25 cellular contexts compared by ENCODE assay signal in genomic region chr17:82692268-82692667, GRCh38. TPM values are rescaled to one million over a fixed set of nuclear protein-coding genes. Genes with fewer than 3 reads are reported as not detected.
DNase-seq lines count a peak whose midpoint lies in the region; ATAC-seq, FAIRE-seq and TF ChIP-seq lines count a peak whose summit lies in the region.
"Had no signal": no experiment of that assay in that cellular context is flagged by ENCODE, and none has a peak within 500 bp of the region (broad histone marks: within the 10 kb centered on the region; RNA-seq: fewer than 3 reads in every experiment).

No MANE protein-coding gene starts in this region.

- CTCF ChIA-PET in WTC11 (lab: Charles Lee) = no interaction called here
- CTCF ChIA-PET in activated CD4-positive, alpha-beta T cell treated with anti-CD3 and anti-CD28 coated beads for 36 hours (lab: Charles Lee) = interaction anchor here (0.5 to 0.8 kb wide), 2 partner anchors 16 to 183 kb away, joined by 3 to 4 read pairs; no protein-coding TSS in a partner anchor

- FAIRE-seq in kidney (lab: Jason Lieb, UNC) = no peak
- FAIRE-seq: GM18507, HTR-8/SVneo had no signal

- ATAC-seq in WTC11 = no peak
- no peak for ATAC-seq in activated CD4-positive, alpha-beta T cell treated with anti-CD3 and anti-CD28 coated beads for 36 hours
- no peak for ATAC-seq in gastrocnemius medialis

- POLR2A ChIA-PET in WTC11 (lab: Charles Lee) = no interaction called here
- POLR2A ChIA-PET in activated CD4-positive, alpha-beta T cell treated with anti-CD3 and anti-CD28 coated beads for 36 hours (lab: Charles Lee) = no interaction called here

- TF ChIP-seq POLR2A in gastrocnemius medialis (IDR thresholded peaks at IDR 0.05) (no peak), thyroid gland (IDR thresholded peaks at IDR 0.05) (no peak)

- H3K27me3 Mint-ChIP-seq in WTC11 (ENCODE audit: low read depth) = peaks cover 32% of the 10 kb centered on the region
- peaks cover 2% of the 10 kb centered on the region for H3K27me3 Mint-ChIP-seq in activated CD4-positive, alpha-beta T cell treated with anti-CD3 and anti-CD28 coated beads for 36 hours

- H3K4me3 ChIP-seq in kidney (ENCODE audit: low read length in 2 of 2) = no peak overlapping the region
- H3K4me3 ChIP-seq in gastrocnemius medialis = no peak overlapping the region
- no peak overlapping the region for H3K4me3 ChIP-seq in thyroid gland (replicated peaks in 1 of 3)
- H3K4me3 ChIP-seq: MG63, PC-9, SJSA1 had no signal

- H3K36me3 ChIP-seq in kidney (ENCODE audit: control insufficient read depth in 1 of 2, insufficient read depth in 2 of 2, low read length in 2 of 2) (no peaks in the 10 kb centered on the region), gastrocnemius medialis (no peaks in the 10 kb centered on the region), thyroid gland (no peaks in the 10 kb centered on the region)
- H3K36me3 ChIP-seq: MG63 had no signal

- H3K27me3 ChIP-seq in gastrocnemius medialis (no peaks in the 10 kb centered on the region), thyroid gland (no peaks in the 10 kb centered on the region)
- H3K27me3 ChIP-seq: MG63 had no signal

- in situ Hi-C loops in gastrocnemius medialis (cut with MboI; ENCODE audit: low sequenced_read_pairs in 4 of 4) = no loop called here

- H3K4me1 ChIP-seq in kidney (ENCODE audit: control insufficient read depth in 1 of 2, insufficient read depth in 1 of 2, low read depth in 1 of 2, low read length in 2 of 2) = peaks cover 0 to 11% of the 10 kb centered on the region in 2 donors
- peaks cover 9 to 10% of the 10 kb centered on the region in 2 donors for H3K4me1 ChIP-seq in gastrocnemius medialis
- peaks cover 2 to 5% of the 10 kb centered on the region in 2 donors for H3K4me1 ChIP-seq in thyroid gland

- peaks cover 8% of the 10 kb centered on the region for H3K9me3 Mint-ChIP-seq in WTC11
- peaks cover 6% of the 10 kb centered on the region for H3K9me3 Mint-ChIP-seq in activated CD4-positive, alpha-beta T cell treated with anti-CD3 and anti-CD28 coated beads for 36 hours (ENCODE audit: low read depth)

- peaks cover 4% of the 10 kb centered on the region for H3K36me3 Mint-ChIP-seq in WTC11
- peaks cover 12% of the 10 kb centered on the region for H3K36me3 Mint-ChIP-seq in activated CD4-positive, alpha-beta T cell treated with anti-CD3 and anti-CD28 coated beads for 36 hours (ENCODE audit: low read depth)

- H3K9ac ChIP-seq in kidney (ENCODE audit: low read length in 2 of 2) = no peak overlapping the region

- H3K9me3 ChIP-seq in kidney (ENCODE audit: control insufficient read depth in 1 of 2, low read length in 2 of 2) = peaks cover 0 to 5% of the 10 kb centered on the region in 2 donors
- no peaks in the 10 kb centered on the region for H3K9me3 ChIP-seq in gastrocnemius medialis
- H3K9me3 ChIP-seq in thyroid gland = no peaks in the 10 kb centered on the region

- TF ChIP-seq CTCF in WTC11 (IDR thresholded peaks at IDR 0.05) = no peak
- TF ChIP-seq CTCF in kidney (IDR thresholded peaks at IDR 0.05; ENCODE audit: borderline replicate concordance, extremely low read depth, insufficient read depth) = no peak
- TF ChIP-seq CTCF in gastrocnemius medialis (IDR thresholded peaks at IDR 0.05 in 4 of 5, conservative IDR thresholded peaks at IDR 0.05 in 1 of 5) = no peak
- no peak for TF ChIP-seq CTCF in thyroid gland (IDR thresholded peaks at IDR 0.05)

- 88 to 91% methylated on average over 13 of the region's 16 CpGs for WGBS in thyroid gland, 2 donors

- H3K4me3 Mint-ChIP-seq in WTC11 = no peak overlapping the region
- no peak overlapping the region for H3K4me3 Mint-ChIP-seq in activated CD4-positive, alpha-beta T cell treated with anti-CD3 and anti-CD28 coated beads for 36 hours
- H3K4me3 Mint-ChIP-seq: B cell; CD4-positive, CD25-positive, alpha-beta regulatory T cell had no signal

- H3K27ac Mint-ChIP-seq in WTC11 = no peak overlapping the region
- H3K27ac Mint-ChIP-seq in activated CD4-positive, alpha-beta T cell treated with anti-CD3 and anti-CD28 coated beads for 36 hours = no peak overlapping the region
- H3K27ac Mint-ChIP-seq: B cell had no signal

- H3K27ac ChIP-seq in kidney (ENCODE audit: low read depth in 2 of 2, low read length in 2 of 2) (peak overlapping the region in 1 of 2 donors; percentile 22), gastrocnemius medialis (no peak overlapping the region), thyroid gland (no peak overlapping the region)
- H3K27ac ChIP-seq: PC-9, SJSA1 had no signal

- DNase-seq in WTC11 (ENCODE audit: low spot score) (no peak), kidney (peak; percentile 48), posterior vena cava (ENCODE audit: low spot score) (peak; percentile 64), NCI-H69 (lab: John Stamatoyannopoulos, UW) (no peak), gastrocnemius medialis (no peak), thyroid gland (no peak)
- no peak for DNase-seq in activated CD4-positive, alpha-beta T cell treated with anti-CD3 and anti-CD28 coated beads for 36 hours
- DNase-seq: CD4-positive, CD25-positive, alpha-beta regulatory T cell; DMS53; GOT3; HCEC 1CT; KBM-7; MG63; NCI-H1105 treated with DMSO at 0.1 percent for 48 hours; NCI-H2029; NCI-H446; NCI-H526; PC-9; Right ventricle myocardium superior; RPMI8226 had no signal

- no peaks in the 10 kb centered on the region for H3K4me1 Mint-ChIP-seq in WTC11
- peaks cover 22% of the 10 kb centered on the region for H3K4me1 Mint-ChIP-seq in activated CD4-positive, alpha-beta T cell treated with anti-CD3 and anti-CD28 coated beads for 36 hours

- intact Hi-C loops in kidney (cut with DNase I) (no loop called here), posterior vena cava (cut with DNase I) (no loop called here), gastrocnemius medialis (cut with DNase I; ENCODE audit: low total_unique reads) (no loop called here), thyroid gland (cut with DNase I) (no loop called here)
- intact Hi-C loops in activated CD4-positive, alpha-beta T cell treated with anti-CD3 and anti-CD28 coated beads for 36 hours (cut with DNase I, micrococcal nuclease) = no loop called here

TF ChIP-seq in WTC11, 78 proteins besides CTCF, POLR2A, EP300 and RAD21 (continues in another document):
- TF ChIP-seq CREB1 (CRISPR knock-in tag; IDR thresholded peaks at IDR 0.05) = no peak

RNA-seq across cellular contexts. Expression of gene RAB40B, which starts 6.2 kb away (rescaled TPM):
- total RNA-seq in WTC11 (2021) (2.7 to 4.4 TPM (median 3.1 TPM) in 3 replicates), kidney (21.7 TPM), posterior vena cava (1 to 10 TPM; 4.2 to 6.3 TPM), gastrocnemius medialis (10 to 100 TPM; 19.0 to 52.7 (median 24.4) TPM), thyroid gland (10 to 100 TPM in 2 of 4 donors, 1 to 10 TPM in 2; 6.2 to 19.3 (median 11.3) TPM)
- polyA plus RNA-seq in kidney (ENCODE audit: insufficient read depth, low read depth, low replicate concordance) = 36.1 TPM
- total RNA-seq in activated CD4-positive, alpha-beta T cell treated with anti-CD3 and anti-CD28 coated beads for 36 hours = 1 to 10 TPM; 3.2 to 4.1 TPM

RNA-seq across cellular contexts. Expression of gene FN3KRP, which starts 24.2 kb away (rescaled TPM):
- total RNA-seq in WTC11 (2021) (19.7 to 24.4 TPM (median 23.2 TPM) in 3 replicates), kidney (30.6 TPM), posterior vena cava (10 to 100 TPM; 18.5 to 19.5 TPM), gastrocnemius medialis (1 to 10 TPM; 2.3 to 7.9 (median 3.9) TPM), thyroid gland (100 to 1,000 TPM in 1 of 4 donors, 10 to 100 TPM in 2, 1 to 10 TPM in 1; 9.3 to 122 (median 16.2) TPM)
- 36.6 TPM for polyA plus RNA-seq in kidney (ENCODE audit: insufficient read depth, low read depth, low replicate concordance)
- total RNA-seq in activated CD4-positive, alpha-beta T cell treated with anti-CD3 and anti-CD28 coated beads for 36 hours = 10 to 100 TPM; 28.3 to 36.3 TPM

RNA-seq across cellular contexts. Expression of gene FN3K, which starts 43.1 kb away (rescaled TPM):
- 19.3 to 23.6 TPM (median 21.2 TPM) in 3 replicates for total RNA-seq in WTC11 (2021)
- 33.3 TPM for total RNA-seq in kidney
- 114 TPM for polyA plus RNA-seq in kidney (ENCODE audit: insufficient read depth, low read depth, low replicate concordance)
- total RNA-seq in posterior vena cava = 10 to 100 TPM in 1 of 2 donors, 1 to 10 TPM in 1; 9.6 to 13.2 TPM
- total RNA-seq in activated CD4-positive, alpha-beta T cell treated with anti-CD3 and anti-CD28 coated beads for 36 hours = 1 to 10 TPM; 2.1 TPM
- 1 to 10 TPM; 1.1 to 5.5 (median 2.7) TPM for total RNA-seq in gastrocnemius medialis
- total RNA-seq in thyroid gland = 10 to 100 TPM in 3 of 4 donors, 1 to 10 TPM in 1; 7.2 to 13.3 (median 12.0) TPM
- total RNA-seq: Daoy had no signal

RNA-seq across cellular contexts. Expression of gene WDR45B, which starts 44.0 kb away (rescaled TPM):
- total RNA-seq in WTC11 (2021) (87.1 to 96.5 TPM (median 89.1 TPM) in 3 replicates), kidney (65.4 TPM), posterior vena cava (10 to 100 TPM; 49.7 to 56.5 TPM), gastrocnemius medialis (10 to 100 TPM; 28.0 to 39.2 (median 34.8) TPM), thyroid gland (10 to 100 TPM; 79.3 to 95.9 (median 84.2) TPM)
- 64.7 TPM for polyA plus RNA-seq in kidney (ENCODE audit: insufficient read depth, low read depth, low replicate concordance)
- 10 to 100 TPM; 74.1 to 74.8 TPM for total RNA-seq in activated CD4-positive, alpha-beta T cell treated with anti-CD3 and anti-CD28 coated beads for 36 hours

RNA-seq across cellular contexts. Expression of gene TBCD, which starts 59.6 kb away (rescaled TPM):
- total RNA-seq in WTC11 (2021) = 170 to 176 TPM (median 173 TPM) in 3 replicates
- 72.8 TPM for total RNA-seq in kidney
- 78.7 TPM for polyA plus RNA-seq in kidney (ENCODE audit: insufficient read depth, low read depth, low replicate concordance)
- total RNA-seq in posterior vena cava = 10 to 100 TPM; 72.5 to 80.5 TPM
- 10 to 100 TPM; 83.3 to 97.2 TPM for total RNA-seq in activated CD4-positive, alpha-beta T cell treated with anti-CD3 and anti-CD28 coated beads for 36 hours
- 10 to 100 TPM; 18.0 to 50.4 (median 33.3) TPM for total RNA-seq in gastrocnemius medialis
- total RNA-seq in thyroid gland = 10 to 100 TPM; 72.6 to 85.9 (median 79.6) TPM

Comparison
In these comparisons a context has a peak if more than half of its experiments do, and no peak if none do; other contexts are left out.
1. DNase-seq: peak in kidney (single experiment) and posterior vena cava (single experiment); none in WTC11 (single experiment), NCI-H69 (single experiment), activated CD4-positive, alpha-beta T cell treated with anti-CD3 and anti-CD28 coated beads for 36 hours (single experiment), gastrocnemius medialis (0 of 2) and thyroid gland (0 of 2).